Comparison of ENCODE assay signal across 21 cellular contexts in the genomic region with DNA sequence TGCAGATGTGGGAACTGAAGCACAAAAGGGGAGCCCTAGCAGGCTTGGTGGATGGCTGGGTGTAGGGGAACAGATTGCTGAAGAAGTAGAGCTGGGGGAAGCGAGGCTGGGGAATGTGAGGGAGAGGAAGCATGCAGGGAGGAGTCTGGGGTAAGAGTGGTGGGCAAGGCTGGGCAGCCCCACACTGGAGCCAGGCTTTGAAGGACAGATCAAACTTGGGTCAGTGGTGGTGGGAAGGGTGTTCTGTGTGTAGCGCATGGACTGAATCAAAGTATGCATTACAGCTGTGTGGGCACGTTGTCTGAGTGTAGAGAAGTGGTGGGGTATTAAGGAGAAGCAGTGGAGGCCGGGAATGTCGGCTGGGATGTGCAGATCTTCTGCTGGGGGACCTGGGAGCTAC.
"Had no signal": no experiment of that assay in that cellular context is flagged by ENCODE, and none has a peak within 500 bp of the region (broad histone marks: within the 10 kb centered on the region; RNA-seq: fewer than 3 reads in every experiment).

No MANE protein-coding gene starts in this region.

- H3K9me3 ChIP-seq: colonic mucosa, psoas muscle, right lobe of liver, upper lobe of left lung, uterus had no signal

- H3K27ac Mint-ChIP-seq: endodermal cell; naive thymus-derived CD8-positive, alpha-beta T cell; stimulated activated memory B cell treated with anti-CD40 and anti-IgM and Interleukin-4, amounts not matched to agents 10 μg/mL and 1 μg/mL and 100 μg/mL, for 72 hours; stimulated activated naive CD8-positive, alpha-beta T cell treated with anti-CD3 and anti-CD28 coated beads, Interleukin-15, Interleukin-2, amounts not matched to agents 100 ng/mL and 50 ng/mL, for 24 hours had no signal

- H3K4me3 ChIP-seq: colonic mucosa, hepatocyte, psoas muscle, right lobe of liver, tibial artery, upper lobe of left lung, uterus had no signal

- H2AFZ ChIP-seq: hepatocyte had no signal

- H3K4me1 Mint-ChIP-seq: endodermal cell; naive thymus-derived CD8-positive, alpha-beta T cell; stimulated activated memory B cell treated with anti-CD40 and anti-IgM and Interleukin-4, amounts not matched to agents 10 μg/mL and 1 μg/mL and 100 μg/mL, for 72 hours had no signal

- H3K4me1 ChIP-seq: colonic mucosa, psoas muscle, tibial artery, upper lobe of left lung, uterus had no signal

- ATAC-seq: left colon; left ventricle myocardium superior; naive thymus-derived CD8-positive, alpha-beta T cell; psoas muscle; stimulated activated memory B cell treated with anti-CD40 and anti-IgM and Interleukin-4, amounts not matched to agents 10 μg/mL and 1 μg/mL and 100 μg/mL, for 72 hours had no signal

- H3K27ac ChIP-seq: colonic mucosa, hepatocyte, psoas muscle, tibial artery, upper lobe of left lung, uterus had no signal

- H3K4me2 ChIP-seq: hepatocyte had no signal

- H3K36me3 ChIP-seq: colonic mucosa, right lobe of liver, tibial artery, upper lobe of left lung, uterus had no signal

- H3K36me3 Mint-ChIP-seq: stimulated activated memory B cell treated with anti-CD40 and anti-IgM and Interleukin-4, amounts not matched to agents 10 μg/mL and 1 μg/mL and 100 μg/mL, for 72 hours had no signal

- DNase-seq: colonic mucosa; dermis blood vessel endothelial cell; effector CD4-positive, alpha-beta T cell; endodermal cell; erythroblast; foreskin melanocyte; left colon; left ventricle myocardium superior; mesendoderm; naive thymus-derived CD8-positive, alpha-beta T cell; psoas muscle; retina; right lobe of liver; stimulated activated CD4-positive, alpha-beta T cell treated with anti-CD3 and anti-CD28 coated beads, Interleukin-1b, Interleukin-23, amount 100 ng/mL, for 48 hours; stimulated activated CD4-positive, alpha-beta T cell treated with anti-CD3 and anti-CD28 coated beads, Interleukin-4, amount 100 ng/mL, for 24 hours; tibial artery; uterus had no signal

- H3K4me3 Mint-ChIP-seq: endodermal cell; naive thymus-derived CD8-positive, alpha-beta T cell; stimulated activated memory B cell treated with anti-CD40 and anti-IgM and Interleukin-4, amounts not matched to agents 10 μg/mL and 1 μg/mL and 100 μg/mL, for 72 hours; stimulated activated naive CD8-positive, alpha-beta T cell treated with anti-CD3 and anti-CD28 coated beads, Interleukin-15, Interleukin-2, amounts not matched to agents 100 ng/mL and 50 ng/mL, for 24 hours had no signal

- H3K27me3 ChIP-seq: colonic mucosa, hepatocyte, right lobe of liver, upper lobe of left lung, uterus had no signal

- H3K9me3 Mint-ChIP-seq: stimulated activated memory B cell treated with anti-CD40 and anti-IgM and Interleukin-4, amounts not matched to agents 10 μg/mL and 1 μg/mL and 100 μg/mL, for 72 hours; stimulated activated naive CD8-positive, alpha-beta T cell treated with anti-CD3 and anti-CD28 coated beads, Interleukin-15, Interleukin-2, amounts not matched to agents 100 ng/mL and 50 ng/mL, for 24 hours had no signal
